Comparison of ENCODE assay signal across 11 cellular contexts in the genomic region with DNA sequence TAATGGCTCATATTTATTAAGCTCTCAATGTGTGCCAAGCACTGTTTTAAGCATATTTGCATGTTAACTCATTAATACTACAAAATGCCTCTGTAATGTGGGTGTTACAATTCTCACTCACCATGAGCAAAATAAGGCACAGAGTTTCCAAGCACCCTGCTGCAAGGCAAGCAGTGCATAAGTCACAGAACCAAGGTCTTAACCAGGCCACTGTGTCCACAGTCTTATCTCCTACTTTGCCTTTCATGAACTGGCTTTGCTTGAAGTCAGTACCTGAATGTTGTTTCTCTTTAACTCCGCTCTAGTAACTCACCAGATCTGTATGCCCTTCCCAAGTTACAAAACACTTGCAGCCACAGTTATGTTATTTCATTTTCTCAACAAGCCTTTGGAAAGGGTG.
"Had no signal": no experiment of that assay in that cellular context is flagged by ENCODE, and none has a peak within 500 bp of the region (broad histone marks: within the 10 kb centered on the region; RNA-seq: fewer than 3 reads in every experiment).

No MANE protein-coding gene starts in this region.

- H2AFZ ChIP-seq: GM23248, GM23338 had no signal

- H3K4me3 ChIP-seq: GM23248, GM23338, HAP-1 had no signal

- DNase-seq: GM23248, GOT3, H7, H9, HCEC 1CT, HFFc6 had no signal

- H3K9me3 ChIP-seq: HAP-1 had no signal

- H3K27ac ChIP-seq: GM23248 had no signal

- H3K36me3 ChIP-seq: HAP-1 had no signal

- H3K4me1 ChIP-seq: HAP-1 had no signal

- H3K4me2 ChIP-seq: GM23338 had no signal

- ATAC-seq: GM23338, HCT116 had no signal

- FAIRE-seq: H1, H54 had no signal

- H3K9ac ChIP-seq: GM23248 had no signal
